8 cellular contexts compared by ENCODE assay signal in the genomic region with DNA sequence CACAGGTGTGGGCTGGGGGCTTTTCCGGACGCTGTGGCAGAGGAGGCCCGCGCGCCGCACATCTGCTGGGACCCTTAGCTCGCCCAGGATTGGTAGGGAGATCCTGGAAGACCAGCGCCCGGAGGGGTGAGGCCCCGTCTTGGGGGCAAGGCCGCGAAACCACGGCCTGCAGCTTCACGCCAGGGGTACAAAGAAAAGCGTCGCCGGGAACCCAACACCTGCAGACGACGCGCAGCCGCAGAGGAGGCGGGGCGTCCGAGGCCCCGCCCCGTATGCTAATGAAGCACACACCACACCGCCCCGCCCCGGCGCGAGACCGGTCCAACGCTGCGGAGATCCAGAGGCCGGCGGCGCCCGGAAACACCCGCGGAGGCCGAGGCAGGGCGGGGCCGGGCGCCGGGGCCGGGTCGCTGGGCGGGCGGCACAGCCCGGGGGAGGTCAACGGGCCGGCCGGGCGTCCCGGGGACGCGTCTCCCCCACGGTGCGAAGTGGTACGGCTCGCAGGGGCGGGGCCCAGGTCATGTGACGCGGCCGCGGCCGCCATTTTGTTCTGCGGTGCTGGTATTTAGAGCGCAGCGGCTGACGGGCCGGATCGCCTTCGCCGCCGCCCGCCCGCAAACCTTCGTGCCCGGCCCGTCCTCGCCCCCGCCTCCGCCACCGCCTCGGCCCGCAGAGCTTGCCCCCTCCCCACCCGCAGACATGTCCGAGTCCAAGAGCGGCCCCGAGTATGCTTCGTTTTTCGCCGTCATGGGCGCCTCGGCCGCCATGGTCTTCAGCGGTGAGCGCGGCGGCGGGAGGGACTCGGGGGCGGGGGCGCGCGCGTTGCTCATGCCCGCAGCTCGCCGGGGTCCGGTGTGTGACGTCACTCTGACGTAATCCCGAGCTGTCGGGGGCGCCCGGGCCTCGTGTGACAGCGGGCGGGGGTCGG. TPM values are rescaled to one million over a fixed set of nuclear protein-coding genes. Genes with fewer than 3 reads are reported as not detected.
DNase-seq lines count a peak whose midpoint lies in the region; ATAC-seq and TF ChIP-seq lines count a peak whose summit lies in the region.

TSS of gene ATP6V0C (plus strand) at position 548 of the 928 bp plus-strand sequence. CDS start at position 700, 152 bp downstream.

- H3K36me3 Mint-ChIP-seq in chondrocyte (ENCODE audit: low read depth): peaks cover 3% of the 10 kb centered on the region

- peak within 1 kb of the TSS; percentile 95 for H3K27ac Mint-ChIP-seq in chondrocyte (ENCODE audit: unreplicated experiment)

- H3K9me3 Mint-ChIP-seq in chondrocyte (ENCODE audit: low read depth): no peaks in the 10 kb centered on the region

- peak within 1 kb of the TSS; percentile 90 for H3K4me3 Mint-ChIP-seq in chondrocyte (ENCODE audit: unreplicated experiment)

- peak; percentile 90 for TF ChIP-seq POLR2A in GM19193 (IDR thresholded peaks at IDR 0.05; ENCODE audit: extremely low read depth, insufficient read depth, insufficient read length)

- no peaks in the 10 kb centered on the region for H3K27me3 Mint-ChIP-seq in chondrocyte (ENCODE audit: low read depth)

- ATAC-seq in HG03378 (IDR thresholded peaks at IDR 0.05; ENCODE audit: unreplicated experiment): peak; percentile 47

- peak; percentile 59 to 92 for DNase-seq in AML-193 (lab: John Stamatoyannopoulos, UW)
- DNase-seq in NCI-H460 (ENCODE audit: extremely low read depth, low read depth): peak; percentile 86
- DNase-seq in activated CD4-positive, alpha-beta T cell treated with anti-CD3 and anti-CD28 coated beads for 24 hours (ENCODE audit: low read depth in 2 of 2): peak; percentile 81 to 84
- peak; percentile 95 for DNase-seq in chondrocyte (ENCODE audit: low spot score)
- DNase-seq in kidney tubule cell (ENCODE audit: low spot score): peak; percentile 95
- DNase-seq in stimulated activated CD4-positive, alpha-beta T cell treated with anti-CD3 and anti-CD28 coated beads, Interleukin-1b, Interleukin-23, amount 100 ng/mL, for 1 hour (ENCODE audit: low read depth in 2 of 2): peak; percentile 85 to 87

- TF ChIP-seq CTCF in chondrocyte (IDR thresholded peaks at IDR 0.05): no peak

- peaks cover 39% of the 10 kb centered on the region for H3K4me1 Mint-ChIP-seq in chondrocyte (ENCODE audit: low read depth)

RNA-seq across cellular contexts. Expression of gene ATP6V0C, which starts in this region (rescaled TPM):
- total RNA-seq in NCI-H460 (2014; rRNA removed; shearing (Covaris generic)): 32.3 and 52.9 TPM in 2 replicates
- polyA plus RNA-seq in NCI-H460 (2014; cell fraction: nucleus; rRNA removed): 23.9 and 26.4 TPM in 2 replicates
- total RNA-seq in chondrocyte: 168 to 200 TPM (median 197 TPM) in 3 replicates

Comparison
In these comparisons a context has a peak if more than half of its experiments do, and no peak if none do; other contexts are left out.
1. Peak in every context shown above with its lines: DNase-seq and ATAC-seq.